ENCODE assay signal across 28 cellular contexts in the genomic region with DNA sequence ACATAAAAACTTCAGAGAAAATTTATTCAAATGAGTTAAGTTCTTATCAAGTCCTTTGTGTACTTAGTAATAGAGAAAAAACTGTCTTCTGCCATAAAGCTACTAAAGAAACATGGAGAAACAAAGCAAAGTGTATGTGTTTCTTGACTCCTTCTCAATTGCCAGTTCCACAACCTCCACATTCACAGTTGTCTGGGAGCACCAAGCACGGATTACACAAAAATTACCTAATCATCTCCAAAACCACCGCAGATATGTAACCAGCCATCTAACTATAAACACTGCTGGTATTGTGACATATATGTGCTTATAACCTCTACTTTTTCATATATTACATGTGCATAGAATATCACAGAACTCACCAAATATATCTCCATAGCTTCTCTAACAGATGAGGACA.
"Had no signal": no experiment of that assay in that cellular context is flagged by ENCODE, and none has a peak within 500 bp of the region (broad histone marks: within the 10 kb centered on the region; RNA-seq: fewer than 3 reads in every experiment).

No MANE protein-coding gene starts in this region.

- H3K4me1 Mint-ChIP-seq: naive thymus-derived CD8-positive, alpha-beta T cell; nephron; stimulated activated effector memory CD8-positive, alpha-beta T cell treated with anti-CD3 and anti-CD28 coated beads, Interleukin-12 subunit alpha, Interleukin-12 subunit beta, amount 100 ng/mL, for 72 hours had no signal

- H3K27ac ChIP-seq: hepatocyte, left lung, lower lobe of right lung, pancreas, prostate gland, skin epidermis, testis, thyroid gland, uterus had no signal

- H3K9me3 ChIP-seq: left lung, lower lobe of right lung, pancreas, prostate gland, testis, thyroid gland, uterus had no signal

- ATAC-seq: left colon; left lung; lower lobe of right lung; naive thymus-derived CD8-positive, alpha-beta T cell; pancreas; right cardiac atrium; sciatic nerve; stimulated activated effector memory CD8-positive, alpha-beta T cell treated with anti-CD3 and anti-CD28 coated beads, Interleukin-12 subunit alpha, Interleukin-12 subunit beta, amount 100 ng/mL, for 72 hours had no signal

- FAIRE-seq: pancreas had no signal

- H3K27me3 ChIP-seq: hepatocyte, left lung, pancreas, testis, thyroid gland, uterus had no signal

- H3K4me3 Mint-ChIP-seq: naive thymus-derived CD8-positive, alpha-beta T cell; nephron; neural crest cell; stimulated activated effector memory CD8-positive, alpha-beta T cell treated with anti-CD3 and anti-CD28 coated beads, Interleukin-12 subunit alpha, Interleukin-12 subunit beta, amount 100 ng/mL, for 72 hours; stimulated activated naive CD8-positive, alpha-beta T cell treated with anti-CD3 and anti-CD28 coated beads, Interleukin-15, Interleukin-2, amounts not matched to agents 100 ng/mL and 50 ng/mL, for 24 hours had no signal

- H2AFZ ChIP-seq: hepatocyte had no signal

- H3K4me2 ChIP-seq: hepatocyte had no signal

- H3K4me3 ChIP-seq: hepatocyte, left lung, lower lobe of right lung, pancreas, prostate gland, skin epidermis, testis, thyroid gland, uterus had no signal

- H3K27ac Mint-ChIP-seq: naive thymus-derived CD8-positive, alpha-beta T cell; nephron; stimulated activated effector memory CD8-positive, alpha-beta T cell treated with anti-CD3 and anti-CD28 coated beads, Interleukin-12 subunit alpha, Interleukin-12 subunit beta, amount 100 ng/mL, for 72 hours; stimulated activated naive CD8-positive, alpha-beta T cell treated with anti-CD3 and anti-CD28 coated beads, Interleukin-15, Interleukin-2, amounts not matched to agents 100 ng/mL and 50 ng/mL, for 24 hours had no signal

- H3K27me3 Mint-ChIP-seq: stimulated activated naive CD8-positive, alpha-beta T cell treated with anti-CD3 and anti-CD28 coated beads, Interleukin-15, Interleukin-2, amounts not matched to agents 100 ng/mL and 50 ng/mL, for 24 hours had no signal

- H3K36me3 ChIP-seq: left lung, lower lobe of right lung, pancreas, prostate gland, thyroid gland, uterus had no signal

- DNase-seq: kidney; left colon; left lung; lower lobe of right lung; mammary epithelial cell; mesenchymal stem cell; naive thymus-derived CD8-positive, alpha-beta T cell; nucleus accumbens; pancreas; posterior cingulate gyrus; retina; right cardiac atrium; stimulated activated CD4-positive, alpha-beta T cell treated with anti-CD3 and anti-CD28 coated beads, Interleukin-12 subunit alpha, Interleukin-12 subunit beta, amount 100 ng/mL, for 4 hours; stimulated activated CD4-positive, alpha-beta T cell treated with anti-CD3 and anti-CD28 coated beads, Interleukin-15, amount 100 ng/mL, for 24 hours; stimulated activated CD4-positive, alpha-beta T cell treated with anti-CD3 and anti-CD28 coated beads, Interleukin-4, amount 100 ng/mL, for 24 hours; stimulated activated naive CD4-positive, alpha-beta T cell; testis; thyroid gland; trophoblast cell; uterus had no signal

- H3K4me1 ChIP-seq: left lung, lower lobe of right lung, pancreas, prostate gland, testis, thyroid gland, uterus had no signal

- H3K9me3 Mint-ChIP-seq: naive thymus-derived CD8-positive, alpha-beta T cell; nephron; stimulated activated naive CD8-positive, alpha-beta T cell treated with anti-CD3 and anti-CD28 coated beads, Interleukin-15, Interleukin-2, amounts not matched to agents 100 ng/mL and 50 ng/mL, for 24 hours had no signal

- H3K36me3 Mint-ChIP-seq: naive thymus-derived CD8-positive, alpha-beta T cell; stimulated activated effector memory CD8-positive, alpha-beta T cell treated with anti-CD3 and anti-CD28 coated beads, Interleukin-12 subunit alpha, Interleukin-12 subunit beta, amount 100 ng/mL, for 72 hours had no signal
